In genomic region chr12:49189731-49190314, GRCh38 we compare ENCODE assay signal across 8 cellular contexts. TPM values are rescaled to one million over a fixed set of nuclear protein-coding genes. Genes with fewer than 3 reads are reported as not detected.
DNase-seq lines count a peak whose midpoint lies in the region; FAIRE-seq and TF ChIP-seq lines count a peak whose summit lies in the region.

No MANE protein-coding gene starts in this region.

- H2AFZ ChIP-seq in parathyroid adenoma, result peak overlapping the region; percentile 98

- peak; percentile 86 for DNase-seq in DMS79 treated with DMSO at 0.1 percent for 48 hours (lab: John Stamatoyannopoulos, UW)
- peak; percentile 29 to 68 for DNase-seq in NCI-H526 (lab: John Stamatoyannopoulos, UW)
- DNase-seq in dermis blood vessel endothelial cell, result peak; percentile 55
- DNase-seq in RCC 7860 (ENCODE audit: low spot score), result no peak
- DNase-seq in SIG-M5 treated with dmso at 0.1 percent for 504 hours (lab: John Stamatoyannopoulos, UW; ENCODE audit: unreplicated experiment), result no peak
- DNase-seq in dedifferentiated amniotic fluid mesenchymal stem cell (ENCODE audit: extremely low spot score), result no peak
- no peak for DNase-seq in RPMI8226

- no peaks in the 10 kb centered on the region for H3K9me3 ChIP-seq in parathyroid adenoma (ENCODE audit: control insufficient read depth, low read length)

- peak overlapping the region; percentile 98 for H3K27ac ChIP-seq in parathyroid adenoma

- H3K9ac ChIP-seq in parathyroid adenoma, result no peak overlapping the region

- H3K4me3 ChIP-seq in parathyroid adenoma (ENCODE audit: low read depth, low read length), result peak overlapping the region; percentile 93

- TF ChIP-seq CTCF in parathyroid adenoma (IDR thresholded peaks at IDR 0.05), result no peak

- no peaks in the 10 kb centered on the region for H3K27me3 ChIP-seq in parathyroid adenoma (ENCODE audit: control insufficient read depth, insufficient read depth, low read length)

- no peaks in the 10 kb centered on the region for H3K4me1 ChIP-seq in parathyroid adenoma

- H3K36me3 ChIP-seq in parathyroid adenoma (ENCODE audit: control insufficient read depth, insufficient read depth, low read length), result no peaks in the 10 kb centered on the region

- no peak overlapping the region for H3K4me2 ChIP-seq in parathyroid adenoma (ENCODE audit: low read length)

- no peak for FAIRE-seq in RCC 7860 (lab: Jason Lieb, UNC)

- peaks cover 3% of the 10 kb centered on the region for H3K79me2 ChIP-seq in parathyroid adenoma

RNA-seq across cellular contexts. Expression of gene TUBA1A, which starts 0.9 kb away (rescaled TPM):
- total RNA-seq in dermis blood vessel endothelial cell, result 642 and 821 TPM in 2 replicates

RNA-seq across cellular contexts. Expression of gene TUBA1B, which starts 58.6 kb away (rescaled TPM):
- total RNA-seq in dermis blood vessel endothelial cell, result 1,075 and 1,939 TPM in 2 replicates

Comparison
In these comparisons a context has a peak if more than half of its experiments do, and no peak if none do; other contexts are left out.
1. DNase-seq: peak in DMS79 treated with DMSO at 0.1 percent for 48 hours (single experiment), NCI-H526 (2 of 2) and dermis blood vessel endothelial cell (single experiment); none in RCC 7860 (single experiment), SIG-M5 treated with dmso at 0.1 percent for 504 hours (single experiment), dedifferentiated amniotic fluid mesenchymal stem cell (single experiment) and RPMI8226 (single experiment).